7 cellular contexts compared by ENCODE assay signal in genomic region chr10:131494451-131494850, GRCh38.
"Had no signal": no experiment of that assay in that cellular context is flagged by ENCODE, and none has a peak within 500 bp of the region (broad histone marks: within the 10 kb centered on the region; RNA-seq: fewer than 3 reads in every experiment).

No MANE protein-coding gene starts in this region.

- H3K4me1 ChIP-seq: HAP-1 had no signal

- H3K4me3 ChIP-seq: GM23248, HAP-1 had no signal

- DNase-seq: GM23248, GOT3, H7, HFFc6, IMR-90 had no signal

- H3K9me3 ChIP-seq: HAP-1 had no signal

- H3K27ac Mint-ChIP-seq: HFFc6 had no signal

- ATAC-seq: HCT116 had no signal

- H3K27ac ChIP-seq: GM23248 had no signal

- H3K4me3 Mint-ChIP-seq: HFFc6 had no signal

- H3K36me3 ChIP-seq: HAP-1 had no signal

- H2AFZ ChIP-seq: GM23248 had no signal

- H3K9ac ChIP-seq: GM23248 had no signal
